8 cellular contexts compared by ENCODE assay signal in the genomic region with DNA sequence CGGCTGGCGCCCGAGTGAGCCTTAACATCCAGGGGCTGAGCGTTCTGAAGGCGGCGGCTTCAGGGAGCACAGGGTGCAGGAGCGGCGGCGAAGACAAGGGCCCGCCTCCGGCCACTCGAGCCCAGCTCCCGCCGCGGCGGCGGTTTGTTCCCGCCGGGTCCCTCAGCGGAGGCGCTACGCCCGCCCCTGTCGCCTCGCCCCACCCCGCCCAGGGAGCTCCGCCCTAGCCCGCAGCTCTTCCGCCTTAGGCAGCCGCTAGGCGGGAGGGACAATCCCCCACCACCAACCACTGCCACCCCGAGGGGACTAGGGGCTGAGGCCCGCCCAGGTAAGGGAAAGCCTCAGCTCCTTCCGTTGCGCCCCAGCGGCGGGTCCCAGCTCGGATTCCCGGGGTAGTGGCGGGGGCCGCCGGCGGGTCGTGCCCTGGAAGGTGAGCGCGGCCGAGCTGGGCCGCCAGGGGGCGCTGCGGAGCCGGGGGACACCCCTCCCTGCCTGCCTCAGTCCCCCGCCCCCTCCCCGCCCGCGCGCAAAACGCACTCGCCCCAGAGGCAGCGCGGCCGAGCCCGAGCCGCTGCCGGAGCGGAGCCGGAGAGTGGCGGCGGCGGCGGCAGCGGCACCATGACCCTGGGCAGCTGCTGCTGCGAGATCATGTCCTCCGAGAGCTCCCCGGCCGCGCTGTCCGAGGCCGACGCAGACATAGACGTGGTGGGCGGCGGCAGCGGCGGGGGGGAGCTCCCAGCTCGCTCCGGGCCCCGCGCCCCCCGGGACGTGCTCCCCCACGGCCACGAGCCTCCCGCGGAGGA. TPM values are rescaled to one million over a fixed set of nuclear protein-coding genes. Genes with fewer than 3 reads are reported as not detected.
DNase-seq lines count a peak whose midpoint lies in the region; ATAC-seq and TF ChIP-seq lines count a peak whose summit lies in the region.

A gene (plus strand): TSS at position 527 of the 803 bp plus-strand sequence. CDS start 92 bp downstream, at position 619.

- ATAC-seq in gastroesophageal sphincter: peak; percentile 92

- H3K36me3 ChIP-seq in GM23248 (ENCODE audit: low read depth): no peaks in the 10 kb centered on the region
- peaks cover 26% of the 10 kb centered on the region for H3K36me3 ChIP-seq in KOPT-K1 (ENCODE audit: insufficient read depth, low read length)
- H3K36me3 ChIP-seq in gastroesophageal sphincter: no peaks in the 10 kb centered on the region
- H3K36me3 ChIP-seq in osteoblast (ENCODE audit: insufficient read depth, low read length): no peaks in the 10 kb centered on the region
- no peaks in the 10 kb centered on the region for H3K36me3 ChIP-seq in thymus (ENCODE audit: control insufficient read depth, insufficient read depth)

- 0 out of 2 replicates have a peak, but pooled peaks cover 5% of the 10 kb centered on the region for H3F3A ChIP-seq in GM23248 (ENCODE audit: insufficient read depth)

- H3K4me1 ChIP-seq in GM23248 (ENCODE audit: insufficient read depth): peaks cover 12% of the 10 kb centered on the region
- peaks cover 0 to 61% (median 19%) of the 10 kb centered on the region in 3 donors for H3K4me1 ChIP-seq in gastroesophageal sphincter
- peaks cover 14% of the 10 kb centered on the region for H3K4me1 ChIP-seq in osteoblast (ENCODE audit: insufficient read depth, low read length)
- H3K4me1 ChIP-seq in thymus (ENCODE audit: control insufficient read depth, insufficient read depth, low read length): peaks cover 8% of the 10 kb centered on the region

- H3K9ac ChIP-seq in GM23248: peak within 1 kb of the TSS; percentile 68

- H4K20me1 ChIP-seq in GM23248 (ENCODE audit: insufficient read depth): no peaks in the 10 kb centered on the region
- H4K20me1 ChIP-seq in osteoblast (ENCODE audit: insufficient read depth, low read length): no peaks in the 10 kb centered on the region

- H3K79me2 ChIP-seq in GM23248 (ENCODE audit: insufficient read depth) (no peaks in the 10 kb centered on the region), osteoblast (ENCODE audit: insufficient read depth, low read length) (no peaks in the 10 kb centered on the region)

- H3K4me2 ChIP-seq in GM23248 (ENCODE audit: unreplicated experiment) (peak within 1 kb of the TSS; percentile 69), osteoblast (ENCODE audit: insufficient read depth, low read length) (peak within 1 kb of the TSS; percentile 90)

- H3K9me2 ChIP-seq in GM23248 (ENCODE audit: insufficient read depth): no peaks in the 10 kb centered on the region

- H3K27me3 ChIP-seq in GM23248 (replicated peaks; ENCODE audit: insufficient read depth) (peaks cover 15% of the 10 kb centered on the region), gastroesophageal sphincter (peaks cover 99% of the 10 kb centered on the region), osteoblast (ENCODE audit: insufficient read depth, low read length) (peaks cover 36% of the 10 kb centered on the region), thymus (ENCODE audit: control insufficient read depth, insufficient read depth) (peaks cover 80% of the 10 kb centered on the region)

- 2 to 4% methylated on average over 22 to 87 of the region's 94 CpGs for WGBS in GM23248 (ENCODE audit: low coverage in 1 of 2, low lambda C conversion rate in 2 of 2, missing lambda C conversion rate in 2 of 2), 2 experiments
- WGBS in gastroesophageal sphincter (ENCODE audit: low coverage in 1 of 2), 2 donors: no CpG with 5 or more reads among the region's 94 CpGs
- WGBS in thymus: under 1% methylated on average over 94 of the region's 94 CpGs

- TF ChIP-seq CTCF in gastroesophageal sphincter (IDR thresholded peaks at IDR 0.05) (peak in 3 of 4 experiments; percentile 91 to 97 (median 96)), osteoblast (IDR thresholded peaks at IDR 0.05; ENCODE audit: extremely low read depth, low read depth, low read length) (peak; percentile 55)

- TF ChIP-seq POLR2A in gastroesophageal sphincter (IDR thresholded peaks at IDR 0.05): peak; percentile 40 to 46

- TF ChIP-seq EP300 in gastroesophageal sphincter (IDR thresholded peaks at IDR 0.05): no peak

- in situ Hi-C loops in G401 (cut with HindIII; ENCODE audit: low sequenced_read_pairs) (no loop called here), GM23248 (cut with MboI) (no loop called here)

- DNase-seq in G401 (ENCODE audit: low spot score): peak; percentile 46
- DNase-seq in GM23248: peak; percentile 92
- DNase-seq in RPMI8226: peak; percentile 94
- peak; percentile 98 for DNase-seq in activated effector memory CD4-positive, alpha-beta T cell treated with anti-CD3 and anti-CD28 coated beads, Interleukin-2, amount 50 U/mL, for 16 hours
- DNase-seq in osteoblast (ENCODE audit: insufficient read length, low spot score, missing footprints): peak; percentile 100

- H3K4me3 ChIP-seq in GM23248: peak within 1 kb of the TSS; percentile 83
- H3K4me3 ChIP-seq in gastroesophageal sphincter: peak within 1 kb of the TSS; percentile 39 to 72
- peak within 1 kb of the TSS; percentile 78 for H3K4me3 ChIP-seq in osteoblast (ENCODE audit: insufficient read depth, low read length)
- H3K4me3 ChIP-seq in thymus (ENCODE audit: low read length): peak within 1 kb of the TSS; percentile 67

- H2AFZ ChIP-seq in GM23248: peak within 1 kb of the TSS; percentile 80
- peak within 1 kb of the TSS; percentile 98 for H2AFZ ChIP-seq in osteoblast (ENCODE audit: low read length)

- no peaks in the 10 kb centered on the region for H3K9me3 ChIP-seq in GM23248 (ENCODE audit: low read depth)
- no peaks in the 10 kb centered on the region for H3K9me3 ChIP-seq in KOPT-K1 (ENCODE audit: insufficient read depth, low read length, poor library complexity, severe bottlenecking)
- no peaks in the 10 kb centered on the region for H3K9me3 ChIP-seq in gastroesophageal sphincter
- H3K9me3 ChIP-seq in osteoblast (ENCODE audit: low read depth, low read length): no peaks in the 10 kb centered on the region
- no peaks in the 10 kb centered on the region for H3K9me3 ChIP-seq in thymus (ENCODE audit: control insufficient read depth)

- H3K27ac ChIP-seq in GM23248: peak within 1 kb of the TSS; percentile 11
- H3K27ac ChIP-seq in KOPT-K1 (ENCODE audit: low read depth, low read length, poor library complexity, severe bottlenecking): peak within 1 kb of the TSS; percentile 78
- peak within 1 kb of the TSS in 3 of 4 donors; percentile 73 to 82 (median 79) for H3K27ac ChIP-seq in gastroesophageal sphincter
- H3K27ac ChIP-seq in osteoblast (ENCODE audit: low read depth, low read length): peak within 1 kb of the TSS; percentile 33
- peak within 1 kb of the TSS; percentile 75 for H3K27ac ChIP-seq in thymus (ENCODE audit: low read depth)

RNA-seq across cellular contexts. Expression of the gene that starts here (rescaled TPM):
- 3.3 and 5.8 TPM in 2 replicates for total RNA-seq in G401 (2014; rRNA removed; shearing (Covaris generic))
- total RNA-seq in GM23248 (2014; rRNA removed; shearing (Covaris generic)): 0.43 TPM in 1 of 2 replicates, not detected in the other
- polyA plus RNA-seq in GM23248 (2016; fragmentation: Nextera tagmentation; extraction: Ambion mirVana): 0.15 and 0.20 TPM in 2 replicates
- under 1 TPM; 0.04 to 0.81 (median 0.57) TPM for total RNA-seq in gastroesophageal sphincter
- total RNA-seq in osteoblast: 0.59 and 0.72 TPM in 2 replicates
- polyA plus RNA-seq in thymus: 0.16 TPM

Comparison
In these comparisons a context has a peak if more than half of its experiments do, and no peak if none do; other contexts are left out.
1. Peak in every context shown above with its lines: DNase-seq, ATAC-seq, H3K4me3 ChIP-seq and H3K27ac ChIP-seq.
2. Peak in DNase-seq, H3K4me3 ChIP-seq, H3K27ac ChIP-seq, H3K9ac ChIP-seq and H3K4me2 ChIP-seq in GM23248; RNA of the gene not detected or under 1 TPM.
3. Peak in ATAC-seq, H3K4me3 ChIP-seq and H3K27ac ChIP-seq in gastroesophageal sphincter; RNA of the gene not detected or under 1 TPM.
4. Peak in DNase-seq, H3K4me3 ChIP-seq, H3K27ac ChIP-seq and H3K4me2 ChIP-seq in osteoblast; RNA of the gene not detected or under 1 TPM.
5. DNase-seq: peak in every context shown above with its lines; median percentile 100 in osteoblast; 98 in activated effector memory CD4-positive, alpha-beta T cell treated with anti-CD3 and anti-CD28 coated beads, Interleukin-2, amount 50 U/mL, for 16 hours; 94 in RPMI8226; 92 in GM23248; 46 in G401.
6. H3K27ac ChIP-seq: peak in every context shown above with its lines; median percentile 79 in gastroesophageal sphincter; 78 in KOPT-K1; 75 in thymus; 33 in osteoblast; 11 in GM23248.